Comparison of ENCODE assay signal across 11 cellular contexts in genomic region chr2:74201596-74201995, GRCh38. TPM values are rescaled to one million over a fixed set of nuclear protein-coding genes. Genes with fewer than 3 reads are reported as not detected.
DNase-seq lines count a peak whose midpoint lies in the region; ATAC-seq and TF ChIP-seq lines count a peak whose summit lies in the region.
"Had no signal": no experiment of that assay in that cellular context is flagged by ENCODE, and none has a peak within 500 bp of the region (broad histone marks: within the 10 kb centered on the region; RNA-seq: fewer than 3 reads in every experiment).

No MANE protein-coding gene starts in this region.

- no peaks in the 10 kb centered on the region for H3K27me3 Mint-ChIP-seq in activated T-cell treated with anti-CD3 and anti-CD28 coated beads, Interleukin-2, amount 50 U/mL, for 72 hours (ENCODE audit: low read depth)

- DNase-seq in activated T-cell treated with anti-CD3 and anti-CD28 coated beads, Interleukin-2, amount 50 U/mL, for 72 hours: no peak
- DNase-seq in activated T-cell treated with anti-CD3 and anti-CD28 coated beads for 4 hours (no peak), RWPE1 (ENCODE audit: low spot score) (no peak), fibroblast of mammary gland (ENCODE audit: low read depth) (peak; percentile 94), stromal cell of bone marrow (ENCODE audit: low read depth) (peak; percentile 94), DMS 273 (lab: John Stamatoyannopoulos, UW; ENCODE audit: unreplicated experiment) (no peak), NCI-H446 treated with DMSO at 0.1 percent for 48 hours (lab: John Stamatoyannopoulos, UW) (no peak)
- DNase-seq: CD8-positive, alpha-beta T cell; hippocampal formation had no signal

- peaks cover 88% of the 10 kb centered on the region for H3K4me1 Mint-ChIP-seq in activated T-cell treated with anti-CD3 and anti-CD28 coated beads, Interleukin-2, amount 50 U/mL, for 72 hours (ENCODE audit: low read depth)

- CTCF ChIA-PET in RWPE1 (lab: Yijun Ruan, JAX): no interaction called here

- POLR2A ChIA-PET in RWPE1 (lab: Yijun Ruan, JAX; ENCODE audit: low non-redundant PET): no interaction called here

- TF ChIP-seq CTCF in RWPE1 (conservative IDR thresholded peaks at IDR 0.05; ENCODE audit: low read depth) (no peak), fibroblast of mammary gland (conservative IDR thresholded peaks at IDR 0.05; ENCODE audit: control insufficient read depth, insufficient read depth, low read depth, low read length) (no peak)

- peak overlapping the region; percentile 98 to 99 for H3K4me3 Mint-ChIP-seq in activated T-cell treated with anti-CD3 and anti-CD28 coated beads, Interleukin-2, amount 50 U/mL, for 72 hours
- H3K4me3 Mint-ChIP-seq: CD8-positive, alpha-beta T cell had no signal

- peak overlapping the region; percentile 66 for H3K27ac ChIP-seq in RWPE1

- H3K36me3 Mint-ChIP-seq in activated T-cell treated with anti-CD3 and anti-CD28 coated beads, Interleukin-2, amount 50 U/mL, for 72 hours (ENCODE audit: insufficient read depth in 2 of 2): peaks cover 30 to 58% of the 10 kb centered on the region in 2 donors

- peak overlapping the region; percentile 99 for H3K27ac Mint-ChIP-seq in activated T-cell treated with anti-CD3 and anti-CD28 coated beads, Interleukin-2, amount 50 U/mL, for 72 hours
- H3K27ac Mint-ChIP-seq: CD8-positive, alpha-beta T cell had no signal

- no peaks in the 10 kb centered on the region for H3K9me3 Mint-ChIP-seq in activated T-cell treated with anti-CD3 and anti-CD28 coated beads, Interleukin-2, amount 50 U/mL, for 72 hours
- H3K9me3 Mint-ChIP-seq: CD8-positive, alpha-beta T cell had no signal

- H3K4me3 ChIP-seq in fibroblast of mammary gland (ENCODE audit: control insufficient read depth, low read depth, low read length): no peak overlapping the region
- H3K4me3 ChIP-seq: skin epidermis had no signal

- no peak for ATAC-seq in activated T-cell treated with anti-CD3 and anti-CD28 coated beads, Interleukin-2, amount 50 U/mL, for 72 hours (replicated peaks in 1 of 2)
- no peak for ATAC-seq in HG03432 (IDR thresholded peaks at IDR 0.05; ENCODE audit: unreplicated experiment)
- ATAC-seq: CD8-positive, alpha-beta T cell had no signal

RNA-seq across cellular contexts. Expression of gene MTHFD2, which starts 3.2 kb away (rescaled TPM):
- total RNA-seq in activated T-cell treated with anti-CD3 and anti-CD28 coated beads, Interleukin-2, amount 50 U/mL, for 72 hours: 100 to 1,000 TPM; 518 to 624 TPM

RNA-seq across cellular contexts. Expression of gene MOB1A, which starts 22.9 kb away (rescaled TPM):
- 100 to 1,000 TPM; 121 to 135 TPM for total RNA-seq in activated T-cell treated with anti-CD3 and anti-CD28 coated beads, Interleukin-2, amount 50 U/mL, for 72 hours

RNA-seq across cellular contexts. Expression of gene BOLA3, which starts 53.9 kb away (rescaled TPM):
- total RNA-seq in activated T-cell treated with anti-CD3 and anti-CD28 coated beads, Interleukin-2, amount 50 U/mL, for 72 hours: 10 to 100 TPM; 41.1 to 42.5 TPM

Comparison
In these comparisons a context has a peak if more than half of its experiments do, and no peak if none do; other contexts are left out.
1. DNase-seq: peak in fibroblast of mammary gland (single experiment) and stromal cell of bone marrow (single experiment); none in activated T-cell treated with anti-CD3 and anti-CD28 coated beads, Interleukin-2, amount 50 U/mL, for 72 hours (0 of 2), activated T-cell treated with anti-CD3 and anti-CD28 coated beads for 4 hours (single experiment), RWPE1 (single experiment), DMS 273 (single experiment) and NCI-H446 treated with DMSO at 0.1 percent for 48 hours (single experiment).